36 cellular contexts compared by ENCODE assay signal in the genomic region with DNA sequence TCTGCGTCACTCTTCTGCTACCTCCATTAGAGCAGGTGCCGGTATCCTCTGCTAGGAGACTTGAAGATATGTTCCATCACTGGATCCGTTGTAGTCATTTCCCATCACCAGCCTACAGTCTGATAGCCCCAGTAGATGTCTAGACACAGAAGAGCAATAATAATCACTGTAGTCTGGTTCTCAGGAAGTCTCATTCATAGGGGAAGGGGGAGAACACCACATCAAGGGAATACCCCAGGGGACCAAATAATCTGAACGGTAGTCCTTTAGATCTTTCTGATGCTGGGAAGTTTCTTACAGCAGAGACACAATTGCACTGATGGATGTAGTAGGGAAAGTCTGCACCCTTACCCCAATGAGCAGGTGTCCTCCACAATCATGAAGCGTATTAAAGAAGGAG.
"Had no signal": no experiment of that assay in that cellular context is flagged by ENCODE, and none has a peak within 500 bp of the region (broad histone marks: within the 10 kb centered on the region; RNA-seq: fewer than 3 reads in every experiment).

No MANE protein-coding gene starts in this region.

- H3K27me3 ChIP-seq: MG63 had no signal

- H3K4me3 ChIP-seq: MG63 had no signal

- H3K36me3 ChIP-seq: MG63 had no signal

- H3K9me3 ChIP-seq: MG63 had no signal

- DNase-seq: Karpas-422, Kasumi-1, MG63, MM.1S, MV-4-11, NCI-H1048, NCI-H1092, NCI-H1092 treated with DMSO at 0.1 percent for 48 hours, NCI-H1105, NCI-H1105 treated with DMSO at 0.1 percent for 48 hours, NCI-H1417, NCI-H1417 treated with DMSO at 0.1 percent for 48 hours, NCI-H1436, NCI-H1436 treated with DMSO at 0.1 percent for 48 hours, NCI-H146, NCI-H1694, NCI-H1694 treated with DMSO at 0.1 percent for 48 hours, NCI-H187, NCI-H187 treated with DMSO at 0.1 percent for 48 hours, NCI-H1930, NCI-H2029, NCI-H2029 treated with DMSO at 0.1 percent for 48 hours, NCI-H2081, NCI-H2081 treated with DMSO at 0.1 percent for 48 hours, NCI-H2107, NCI-H2171, NCI-H2171 treated with DMSO at 0.1 percent for 48 hours, NCI-H2227 treated with DMSO at 0.1 percent for 48 hours, NCI-H226, NCI-H345, NCI-H446, NCI-H446 treated with DMSO at 0.1 percent for 48 hours, NCI-H510A, NCI-H510A treated with DMSO at 0.1 percent for 48 hours, NCI-H524, NCI-H524 treated with DMSO at 0.1 percent for 48 hours had no signal
